8 cellular contexts compared by ENCODE assay signal in genomic region chr1:110783292-110783918, GRCh38.
A peak's percentile ranks its signal among the peaks of the same experiment; 100 is the strongest.
DNase-seq lines count a peak whose midpoint lies in the region; ATAC-seq, FAIRE-seq and TF ChIP-seq lines count a peak whose summit lies in the region.

No MANE protein-coding gene starts in this region.

- no peak overlapping the region for H3K4me2 ChIP-seq in DND-41 (ENCODE audit: insufficient read depth, low read length)

- peak overlapping the region; percentile 36 for H2AFZ ChIP-seq in DND-41 (ENCODE audit: low read depth, low read length)

- no peak overlapping the region for H3K4me3 ChIP-seq in DND-41 (ENCODE audit: low read depth in 1 of 2, low read length in 2 of 2)
- no peak overlapping the region for H3K4me3 ChIP-seq in LNCaP clone FGC (ENCODE audit: low read depth, low read length)
- H3K4me3 ChIP-seq in pancreas: no peak overlapping the region

- TF ChIP-seq CTCF in DND-41 (IDR thresholded peaks at IDR 0.05; ENCODE audit: borderline replicate concordance, extremely low read depth, low read length, poor library complexity, severe bottlenecking): peak; percentile 99
- TF ChIP-seq CTCF in LNCaP clone FGC (IDR thresholded peaks at IDR 0.05; ENCODE audit: control insufficient read depth, extremely low read depth, insufficient read depth): peak; percentile 96
- peak; percentile 88 to 95 (median 90) for TF ChIP-seq CTCF in pancreas (IDR thresholded peaks at IDR 0.05)

- H3K27me3 ChIP-seq in DND-41 (ENCODE audit: insufficient read depth, low read length, poor library complexity) (no peaks in the 10 kb centered on the region), pancreas (no peaks in the 10 kb centered on the region)

- no peak for FAIRE-seq in pancreas (lab: Jason Lieb, UNC)

- H3K4me1 ChIP-seq in DND-41 (ENCODE audit: insufficient read depth, low read length) (peaks cover 53% of the 10 kb centered on the region), pancreas (no peaks in the 10 kb centered on the region)

- intact Hi-C loops in pancreas (cut with DNase I): loop anchor here in 1 of 3 donors (5.0 kb wide), 1 partner anchor 151 kb away; no protein-coding TSS in a partner anchor

- 0 to 1% methylated on average over 5 of the region's 5 CpGs for WGBS in pancreas, 2 donors

- DNase-seq in DND-41 (peak; percentile 68), LNCaP clone FGC (ENCODE audit: low read depth) (peak; percentile 14), RKO (ENCODE audit: low spot score) (peak; percentile 66), globus pallidus (ENCODE audit: low spot score) (peak; percentile 36), pancreas (peak in 4 of 6 donors; percentile 26 to 57 (median 30)), NCI-H524 treated with DMSO at 0.1 percent for 48 hours (lab: John Stamatoyannopoulos, UW) (no peak)
- DNase-seq in activated effector memory CD4-positive, alpha-beta T cell treated with Interleukin-2 at 50 U/mL for 16 hours: peak; percentile 26

- no peaks in the 10 kb centered on the region for H4K20me1 ChIP-seq in DND-41 (ENCODE audit: insufficient read depth, low read length)

- H3K27ac ChIP-seq in DND-41 (ENCODE audit: low read length) (peak overlapping the region; percentile 97), pancreas (no peak overlapping the region)

- H3K9me3 ChIP-seq in DND-41 (ENCODE audit: insufficient read depth, low read length, severe bottlenecking) (peaks cover 2% of the 10 kb centered on the region), pancreas (no peaks in the 10 kb centered on the region)

- ATAC-seq in DND-41 (ENCODE audit: insufficient read depth, low read depth) (no peak), pancreas (peak; percentile 72 to 89 (median 84)), HG02678 (IDR thresholded peaks at IDR 0.05; ENCODE audit: unreplicated experiment) (no peak)

- no peaks in the 10 kb centered on the region for H3K79me2 ChIP-seq in DND-41 (ENCODE audit: insufficient read depth, low read length)

- H3K9ac ChIP-seq in DND-41 (ENCODE audit: low read depth, low read length): no peak overlapping the region

- H3K36me3 ChIP-seq in DND-41 (ENCODE audit: insufficient read depth, low read length) (no peaks in the 10 kb centered on the region), pancreas (no peaks in the 10 kb centered on the region)

Comparison
In these comparisons a context has a peak if more than half of its experiments do, and no peak if none do; other contexts are left out.
1. ATAC-seq: peak in pancreas (4 of 4); none in DND-41 (single experiment) and HG02678 (single experiment).
2. Peak in every context shown above with its lines, with median percentiles within 50 percentile points of each other: CTCF ChIP-seq.